ENCODE assay signal across 28 cellular contexts in the genomic region with DNA sequence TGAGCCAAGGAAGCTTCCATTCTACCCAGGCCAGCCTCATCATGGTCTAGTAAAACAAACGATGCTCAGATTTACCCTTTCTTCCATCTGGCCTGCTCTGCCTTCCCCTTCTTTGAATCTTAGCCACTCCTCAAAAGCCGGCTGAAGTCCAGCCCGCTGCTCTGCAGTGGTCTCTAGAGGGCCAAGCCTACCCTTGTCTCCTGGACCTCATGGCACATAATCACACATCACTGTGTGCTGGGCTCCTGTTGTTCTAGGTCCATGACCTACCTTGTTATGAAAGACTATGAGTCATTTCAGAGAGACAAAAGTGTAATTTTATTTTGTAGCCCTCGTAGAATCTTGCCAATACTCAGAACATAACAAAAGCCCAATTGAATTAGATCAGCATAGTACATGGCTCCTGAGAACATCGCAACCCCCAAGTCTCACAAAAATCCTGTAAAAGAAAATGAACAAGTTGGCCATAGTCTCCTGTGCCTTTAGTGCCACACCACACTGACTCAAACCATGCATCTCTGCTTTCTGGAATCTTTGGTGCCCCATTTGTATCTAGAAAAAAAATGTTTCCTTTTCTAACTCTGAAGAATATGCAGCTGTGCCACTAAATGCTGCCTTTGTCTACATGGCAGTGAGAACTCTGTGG.
"Had no signal": no experiment of that assay in that cellular context is flagged by ENCODE, and none has a peak within 500 bp of the region (broad histone marks: within the 10 kb centered on the region; RNA-seq: fewer than 3 reads in every experiment).

No MANE protein-coding gene starts in this region.

- H3K9me3 Mint-ChIP-seq: activated CD4-positive, alpha-beta memory T cell treated with anti-CD3 and anti-CD28 coated beads for 36 hours; activated naive CD8-positive, alpha-beta T cell treated with anti-CD3 and anti-CD28 coated beads, Interleukin-2, amount 10 ng/mL, durations not matched to agents 7 days and 5 days had no signal

- H3K27ac Mint-ChIP-seq: activated CD4-positive, alpha-beta memory T cell treated with anti-CD3 and anti-CD28 coated beads for 36 hours; activated CD4-positive, alpha-beta T cell treated with anti-CD3 and anti-CD28 coated beads, Interleukin-2, amount 10 ng/mL, durations not matched to agents 24 days and 14 days; activated naive CD4-positive, alpha-beta T cell treated with anti-CD3 and anti-CD28 coated beads, Interleukin-2, amount 10 ng/mL, durations not matched to agents 7 days and 5 days; activated naive CD8-positive, alpha-beta T cell treated with anti-CD3 and anti-CD28 coated beads, Interleukin-2, amount 10 ng/mL, durations not matched to agents 7 days and 5 days; activated T-helper 1 cell treated with anti-CD3 and anti-CD28 coated beads, Interleukin-12 subunit alpha, Interleukin-12 subunit beta, Interleukin-2, Interleukin-4 antibody, amounts not matched to agents 30 ng/mL and 10 ng/mL and 1 ng/mL, durations not matched to agents 14 hours and 24 hours and 36 hours; mesothelial cell of epicardium; naive thymus-derived CD4-positive, alpha-beta T cell had no signal

- H3K79me2 ChIP-seq: hepatocyte, parathyroid adenoma had no signal

- H3K9me3 ChIP-seq: esophagus squamous epithelium, testis had no signal

- FAIRE-seq: urothelium cell line had no signal

- H3K9ac ChIP-seq: parathyroid adenoma had no signal

- H3K27me3 ChIP-seq: esophagus squamous epithelium, hepatocyte, spleen, testis had no signal

- H3K36me3 ChIP-seq: esophagus squamous epithelium, left ventricle myocardium inferior, spleen, WERI-Rb-1 had no signal

- H3K27ac ChIP-seq: epithelial cell of prostate, esophagus squamous epithelium, hepatocyte, left ventricle myocardium inferior, parathyroid adenoma, spleen, testis, WERI-Rb-1 had no signal

- H3K4me2 ChIP-seq: hepatocyte had no signal

- H3K4me3 ChIP-seq: esophagus squamous epithelium, hepatocyte, left ventricle myocardium inferior, spleen, testis had no signal

- DNase-seq: activated CD4-positive, alpha-beta memory T cell treated with anti-CD3 and anti-CD28 coated beads for 36 hours; activated CD4-positive, alpha-beta T cell treated with anti-CD3 and anti-CD28 coated beads, Interleukin-2, amount 10 ng/mL, durations not matched to agents 24 days and 14 days; activated CD8-positive, alpha-beta memory T cell treated with anti-CD3 and anti-CD28 coated beads, Interleukin-2, amount 50 U/mL, for 4 hours; activated gamma-delta T cell; activated naive CD4-positive, alpha-beta T cell treated with anti-CD3 and anti-CD28 coated beads, Interleukin-2, amount 10 ng/mL, durations not matched to agents 7 days and 5 days; activated naive CD8-positive, alpha-beta T cell treated with anti-CD3 and anti-CD28 coated beads, Interleukin-2, amount 10 ng/mL, durations not matched to agents 7 days and 5 days; activated T-cell treated with anti-CD3 and anti-CD28 coated beads, Interleukin-2, amount 50 U/mL, for 1 hour; effector CD4-positive, alpha-beta T cell; esophagus squamous epithelium; foreskin melanocyte; islet precursor cell; left ventricle myocardium inferior; naive thymus-derived CD4-positive, alpha-beta T cell; right cardiac atrium; spleen; stimulated activated naive CD4-positive, alpha-beta T cell; T1000; testis; trophoblast cell; WERI-Rb-1 had no signal

- H3K27me3 Mint-ChIP-seq: activated CD4-positive, alpha-beta memory T cell treated with anti-CD3 and anti-CD28 coated beads for 36 hours; activated CD4-positive, alpha-beta T cell treated with anti-CD3 and anti-CD28 coated beads, Interleukin-2, amount 10 ng/mL, durations not matched to agents 24 days and 14 days; activated naive CD4-positive, alpha-beta T cell treated with anti-CD3 and anti-CD28 coated beads, Interleukin-2, amount 10 ng/mL, durations not matched to agents 7 days and 5 days; activated naive CD8-positive, alpha-beta T cell treated with anti-CD3 and anti-CD28 coated beads, Interleukin-2, amount 10 ng/mL, durations not matched to agents 7 days and 5 days had no signal

- ATAC-seq: activated CD4-positive, CD25-positive, alpha-beta regulatory T cell treated with anti-CD3 and anti-CD28 coated beads, Interleukin-2, amount 50 U/mL, for 24 hours; naive thymus-derived CD4-positive, alpha-beta T cell; right cardiac atrium had no signal

- H3K4me3 Mint-ChIP-seq: activated CD4-positive, alpha-beta memory T cell treated with anti-CD3 and anti-CD28 coated beads for 36 hours; activated CD4-positive, alpha-beta T cell treated with anti-CD3 and anti-CD28 coated beads, Interleukin-2, amount 10 ng/mL, durations not matched to agents 24 days and 14 days; activated naive CD4-positive, alpha-beta T cell treated with anti-CD3 and anti-CD28 coated beads, Interleukin-2, amount 10 ng/mL, durations not matched to agents 7 days and 5 days; activated naive CD8-positive, alpha-beta T cell treated with anti-CD3 and anti-CD28 coated beads, Interleukin-2, amount 10 ng/mL, durations not matched to agents 7 days and 5 days; activated T-helper 1 cell treated with anti-CD3 and anti-CD28 coated beads, Interleukin-12 subunit alpha, Interleukin-12 subunit beta, Interleukin-2, Interleukin-4 antibody, amounts not matched to agents 30 ng/mL and 10 ng/mL and 1 ng/mL, durations not matched to agents 14 hours and 24 hours and 36 hours; brain; mesothelial cell of epicardium; naive thymus-derived CD4-positive, alpha-beta T cell had no signal

- H3K4me1 ChIP-seq: esophagus squamous epithelium, left ventricle myocardium inferior, parathyroid adenoma, spleen, testis had no signal

- H3K4me1 Mint-ChIP-seq: activated CD4-positive, alpha-beta T cell treated with anti-CD3 and anti-CD28 coated beads, Interleukin-2, amount 10 ng/mL, durations not matched to agents 24 days and 14 days; activated naive CD4-positive, alpha-beta T cell treated with anti-CD3 and anti-CD28 coated beads, Interleukin-2, amount 10 ng/mL, durations not matched to agents 7 days and 5 days; activated naive CD8-positive, alpha-beta T cell treated with anti-CD3 and anti-CD28 coated beads, Interleukin-2, amount 10 ng/mL, durations not matched to agents 7 days and 5 days; mesothelial cell of epicardium; naive thymus-derived CD4-positive, alpha-beta T cell had no signal

- H3K36me3 Mint-ChIP-seq: activated CD4-positive, alpha-beta memory T cell treated with anti-CD3 and anti-CD28 coated beads for 36 hours; activated naive CD4-positive, alpha-beta T cell treated with anti-CD3 and anti-CD28 coated beads, Interleukin-2, amount 10 ng/mL, durations not matched to agents 7 days and 5 days; activated naive CD8-positive, alpha-beta T cell treated with anti-CD3 and anti-CD28 coated beads, Interleukin-2, amount 10 ng/mL, durations not matched to agents 7 days and 5 days; brain; mesothelial cell of epicardium; naive thymus-derived CD4-positive, alpha-beta T cell had no signal

- H2AFZ ChIP-seq: hepatocyte, parathyroid adenoma had no signal
